ENCODE assay signal across 8 cellular contexts in genomic region chr3:115658337-115659181, GRCh38. TPM values are rescaled to one million over a fixed set of nuclear protein-coding genes. Genes with fewer than 3 reads are reported as not detected.
DNase-seq lines count a peak whose midpoint lies in the region; ATAC-seq, FAIRE-seq and TF ChIP-seq lines count a peak whose summit lies in the region.

No MANE protein-coding gene starts in this region.

- no peaks in the 10 kb centered on the region for H3K9me3 Mint-ChIP-seq in T-helper 1 cell treated with Interleukin-12 subunit alpha and Interleukin-12 subunit beta and Interleukin-4 antibody, amounts not matched to agents 30 μg/mL and 1 μg/mL, for 36 hours

- DNase-seq in GM10266 (ENCODE audit: extremely low spot score) (peak; percentile 80), HFF-Myc (ENCODE audit: extremely low read depth, low read depth) (peak; percentile 56), MV-4-11 (lab: John Stamatoyannopoulos, UW) (peak; percentile 74), right cardiac atrium (peak; percentile 88 to 94 (median 93)), pulmonary artery endothelial cell (ENCODE audit: low read depth, low spot score) (peak; percentile 48), urothelium cell line (ENCODE audit: low spot score) (peak; percentile 94)

- H3K27ac Mint-ChIP-seq in T-helper 1 cell treated with Interleukin-12 subunit alpha and Interleukin-12 subunit beta and Interleukin-4 antibody, amounts not matched to agents 30 μg/mL and 1 μg/mL, for 36 hours = peak overlapping the region; percentile 95

- no peaks in the 10 kb centered on the region for H3K27me3 Mint-ChIP-seq in T-helper 1 cell treated with Interleukin-12 subunit alpha and Interleukin-12 subunit beta and Interleukin-4 antibody, amounts not matched to agents 30 μg/mL and 1 μg/mL, for 36 hours (ENCODE audit: low read depth)

- peak; percentile 97 to 99 for ATAC-seq in right cardiac atrium

- H3K36me3 Mint-ChIP-seq in T-helper 1 cell treated with Interleukin-12 subunit alpha and Interleukin-12 subunit beta and Interleukin-4 antibody, amounts not matched to agents 30 μg/mL and 1 μg/mL, for 36 hours (ENCODE audit: low read depth) = peaks cover 2% of the 10 kb centered on the region

- H3K27ac ChIP-seq in angular gyrus (ENCODE audit: low read depth, low read length) = peak overlapping the region; percentile 85
- H3K27ac ChIP-seq in right cardiac atrium (ENCODE audit: low read length) = peak overlapping the region; percentile 99

- H3K4me1 ChIP-seq in right cardiac atrium (ENCODE audit: control insufficient read depth, insufficient read depth, low read length) = no peaks in the 10 kb centered on the region

- under 1% methylated on average over 58 of the region's 58 CpGs for WGBS in right cardiac atrium

- peak overlapping the region; percentile 89 for H3K4me3 Mint-ChIP-seq in T-helper 1 cell treated with Interleukin-12 subunit alpha and Interleukin-12 subunit beta and Interleukin-4 antibody, amounts not matched to agents 30 μg/mL and 1 μg/mL, for 36 hours

- no peak for TF ChIP-seq CTCF in GM10266 (IDR thresholded peaks at IDR 0.05; ENCODE audit: control insufficient read depth, insufficient read depth, low read depth, missing control alignments)
- no peak for TF ChIP-seq CTCF in HFF-Myc (IDR thresholded peaks at IDR 0.05; ENCODE audit: low read depth, low read length, missing control alignments)

- FAIRE-seq in urothelium cell line (lab: Jason Lieb, UNC) = peak; percentile 86

- intact Hi-C loops in right cardiac atrium (cut with DNase I) = no loop called here

- H3K27me3 ChIP-seq in right cardiac atrium (ENCODE audit: control insufficient read depth, insufficient read depth) = no peaks in the 10 kb centered on the region

- H3K9me3 ChIP-seq in right cardiac atrium (ENCODE audit: control insufficient read depth, low read length) = no peaks in the 10 kb centered on the region

- H3K4me3 ChIP-seq in HFF-Myc (replicated peaks; ENCODE audit: low read depth, low read length) (peak overlapping the region; percentile 54), right cardiac atrium (ENCODE audit: low read length) (peak overlapping the region; percentile 86)

- H3K4me1 Mint-ChIP-seq in T-helper 1 cell treated with Interleukin-12 subunit alpha and Interleukin-12 subunit beta and Interleukin-4 antibody, amounts not matched to agents 30 μg/mL and 1 μg/mL, for 36 hours (ENCODE audit: low read depth) = peaks cover 18% of the 10 kb centered on the region

RNA-seq across cellular contexts. Expression of gene GAP43, which starts 35.2 kb away (rescaled TPM):
- total RNA-seq in right cardiac atrium = 1 to 10 TPM in 1 of 4 donors, under 1 TPM in 2, not detected in 1; 0.37 to 1.0 (median 0.53) TPM
- 0.84 TPM for polyA plus RNA-seq in right cardiac atrium
- total RNA-seq in pulmonary artery endothelial cell = not detected in 2 replicates

Comparison
In these comparisons a context has a peak if more than half of its experiments do, and no peak if none do; other contexts are left out.
1. Peak in every context shown above with its lines: DNase-seq, ATAC-seq, H3K4me3 ChIP-seq and H3K27ac ChIP-seq.